Comparison of ENCODE assay signal across 8 cellular contexts in genomic region chr17:73644145-73645049, GRCh38. TPM values are rescaled to one million over a fixed set of nuclear protein-coding genes. Genes with fewer than 3 reads are reported as not detected.
DNase-seq lines count a peak whose midpoint lies in the region; ATAC-seq, FAIRE-seq and TF ChIP-seq lines count a peak whose summit lies in the region.

SDK2 (minus strand) TSS chr17:73644445; CDS start chr17:73644088, 357 bp downstream.

- H3K9me3 ChIP-seq in Panc1 (ENCODE audit: control insufficient read depth, insufficient read depth, low read depth, low read length) = no peaks in the 10 kb centered on the region
- no peaks in the 10 kb centered on the region for H3K9me3 ChIP-seq in naive thymus-derived CD4-positive, alpha-beta T cell (ENCODE audit: control insufficient read depth in 2 of 3, low read length in 3 of 3)

- no peaks in the 10 kb centered on the region for H3K9me3 Mint-ChIP-seq in naive thymus-derived CD4-positive, alpha-beta T cell

- no TSS peak for BruUV-seq in Panc1 (replicated peaks; lab: Mats Ljungman, UMichigan)

- peaks cover 13 to 32% (median 25%) of the 10 kb centered on the region in 7 donors for H3K4me1 Mint-ChIP-seq in naive thymus-derived CD4-positive, alpha-beta T cell

- DNase-seq in D341Med (ENCODE audit: low spot score) = peak; percentile 82
- DNase-seq in Panc1 (ENCODE audit: low read depth, low spot score) = no peak
- peak; percentile 34 for DNase-seq in epithelial cell of esophagus (ENCODE audit: low read depth)
- peak in 6 of 9 donors; percentile 13 to 26 (median 14) for DNase-seq in naive thymus-derived CD4-positive, alpha-beta T cell
- DNase-seq in RCC 7860 (ENCODE audit: low spot score) = no peak
- no peak for DNase-seq in LoVo (ENCODE audit: low spot score)
- no peak for DNase-seq in NCI-H524 treated with DMSO at 0.1 percent for 48 hours (lab: John Stamatoyannopoulos, UW)

- ATAC-seq in Panc1 (peak; percentile 63), GM19455 (IDR thresholded peaks at IDR 0.05; ENCODE audit: unreplicated experiment) (no peak)
- ATAC-seq in naive thymus-derived CD4-positive, alpha-beta T cell = peak; percentile 24

- in situ Hi-C loops in Panc1 (cut with HindIII; ENCODE audit: low pct_unique_long_range_greater_than_20kb, low sequenced_read_pairs) = no loop called here

- FAIRE-seq in RCC 7860 (lab: Jason Lieb, UNC) = no peak

- intact Hi-C loops in Panc1 (cut with micrococcal nuclease; ENCODE audit: unreplicated experiment) = loop anchor here (10.0 kb wide), 1 partner anchor 220 kb away; no protein-coding TSS in a partner anchor
- intact Hi-C loops in naive thymus-derived CD4-positive, alpha-beta T cell (cut with micrococcal nuclease) = loop anchor here (1.0 to 5.0 kb wide), 6 partner anchors 53 to 353 kb away; no protein-coding TSS in a partner anchor

- peaks cover 0 to 65% (median 5%) of the 10 kb centered on the region in 5 donors for H3K27me3 Mint-ChIP-seq in naive thymus-derived CD4-positive, alpha-beta T cell

- H3K4me3 ChIP-seq in Panc1 (ENCODE audit: low read depth in 2 of 2, low read length in 2 of 2) = peak within 1 kb of the TSS; percentile 39 to 48
- H3K4me3 ChIP-seq in epithelial cell of esophagus (ENCODE audit: low read length) = peak within 1 kb of the TSS; percentile 65
- H3K4me3 ChIP-seq in naive thymus-derived CD4-positive, alpha-beta T cell (ENCODE audit: low read length) = peak within 1 kb of the TSS; percentile 47

- CTCF ChIA-PET in Panc1 (lab: Charles Lee) = interaction anchor here (1.2 kb wide), 1 partner anchor 214 kb away, joined by 3 read pairs; no protein-coding TSS in a partner anchor
- CTCF ChIA-PET in naive thymus-derived CD4-positive, alpha-beta T cell (lab: Charles Lee) = interaction anchor here (0.9 to 1.7 kb wide), 6 partner anchors 59 to 214 kb away, joined by 3 to 9 read pairs (median 4); no protein-coding TSS in a partner anchor

- H3K4me3 Mint-ChIP-seq in naive thymus-derived CD4-positive, alpha-beta T cell = peak within 1 kb of the TSS; percentile 84 to 95 (median 88)

- POLR2A ChIA-PET in Panc1 (lab: Charles Lee) = interaction anchor here (0.5 to 0.6 kb wide), 2 partner anchors 14 to 926 kb away, joined by 3 read pairs; no protein-coding TSS in a partner anchor
- POLR2A ChIA-PET in naive thymus-derived CD4-positive, alpha-beta T cell (lab: Charles Lee) = interaction anchor here (1.4 kb wide), 1 partner anchor 77 kb away, joined by 3 read pairs; no protein-coding TSS in a partner anchor

- no peak within 1 kb of the TSS for H3K27ac ChIP-seq in Panc1 (ENCODE audit: low read length)
- H3K27ac ChIP-seq in naive thymus-derived CD4-positive, alpha-beta T cell (ENCODE audit: low read depth, low read length) = peak within 1 kb of the TSS; percentile 14

- peaks cover 0 to 1% (median 0%) of the 10 kb centered on the region in 5 donors for H3K36me3 Mint-ChIP-seq in naive thymus-derived CD4-positive, alpha-beta T cell

- no peaks in the 10 kb centered on the region for H3K36me3 ChIP-seq in Panc1 (ENCODE audit: control insufficient read depth, insufficient read depth, low read length)
- H3K36me3 ChIP-seq in naive thymus-derived CD4-positive, alpha-beta T cell (ENCODE audit: control insufficient read depth in 2 of 3, insufficient read depth in 3 of 3, low read length in 3 of 3) = no peaks in the 10 kb centered on the region

- peaks cover 6% of the 10 kb centered on the region for H3K4me1 ChIP-seq in Panc1 (ENCODE audit: control insufficient read depth, insufficient read depth, low read length)
- peaks cover 0 to 13% of the 10 kb centered on the region in 2 donors for H3K4me1 ChIP-seq in naive thymus-derived CD4-positive, alpha-beta T cell (ENCODE audit: control insufficient read depth in 2 of 2, insufficient read depth in 2 of 2, low read length in 2 of 2)

- H3K27me3 ChIP-seq in Panc1 (ENCODE audit: control insufficient read depth, insufficient read depth, low read length) = peaks cover 36% of the 10 kb centered on the region
- H3K27me3 ChIP-seq in naive thymus-derived CD4-positive, alpha-beta T cell (ENCODE audit: control insufficient read depth in 2 of 2, insufficient read depth in 2 of 2, low read length in 2 of 2) = no peaks in the 10 kb centered on the region

- peak within 1 kb of the TSS in 5 of 9 donors; percentile 8 to 73 (median 61) for H3K27ac Mint-ChIP-seq in naive thymus-derived CD4-positive, alpha-beta T cell

- TF ChIP-seq CTCF in Panc1 (IDR thresholded peaks at IDR 0.05) (no peak), epithelial cell of esophagus (IDR thresholded peaks at IDR 0.05; ENCODE audit: insufficient read depth, low read depth, low read length, missing control alignments) (no peak)

RNA-seq across cellular contexts. Expression of gene SDK2, which starts in this region (rescaled TPM):
- total RNA-seq in Panc1 (2021; ENCODE audit: unreplicated experiment) = 0.41 TPM
- 0.39 TPM for polyA plus RNA-seq in Panc1 (2012; ENCODE audit: insufficient read length)
- 10 to 100 TPM in 2 of 5 experiments, 1 to 10 TPM in 3; 6.1 to 14.1 (median 8.4) TPM for total RNA-seq in naive thymus-derived CD4-positive, alpha-beta T cell
- 1 to 10 TPM in 1 of 2 donors, under 1 TPM in 1; 0.64 to 2.5 TPM for polyA plus RNA-seq in naive thymus-derived CD4-positive, alpha-beta T cell

Comparison
In these comparisons a context has a peak if more than half of its experiments do, and no peak if none do; other contexts are left out.
1. Peak in ATAC-seq and H3K4me3 ChIP-seq in Panc1; RNA of the gene not detected or under 1 TPM.
2. DNase-seq: peak in D341Med (single experiment), epithelial cell of esophagus (single experiment) and naive thymus-derived CD4-positive, alpha-beta T cell (6 of 9); none in Panc1 (single experiment), RCC 7860 (single experiment), LoVo (single experiment) and NCI-H524 treated with DMSO at 0.1 percent for 48 hours (single experiment).
3. Peak in every context shown above with its lines, with median percentiles within 50 percentile points of each other: H3K4me3 ChIP-seq.